ENCODE assay signal across 8 cellular contexts in the genomic region with DNA sequence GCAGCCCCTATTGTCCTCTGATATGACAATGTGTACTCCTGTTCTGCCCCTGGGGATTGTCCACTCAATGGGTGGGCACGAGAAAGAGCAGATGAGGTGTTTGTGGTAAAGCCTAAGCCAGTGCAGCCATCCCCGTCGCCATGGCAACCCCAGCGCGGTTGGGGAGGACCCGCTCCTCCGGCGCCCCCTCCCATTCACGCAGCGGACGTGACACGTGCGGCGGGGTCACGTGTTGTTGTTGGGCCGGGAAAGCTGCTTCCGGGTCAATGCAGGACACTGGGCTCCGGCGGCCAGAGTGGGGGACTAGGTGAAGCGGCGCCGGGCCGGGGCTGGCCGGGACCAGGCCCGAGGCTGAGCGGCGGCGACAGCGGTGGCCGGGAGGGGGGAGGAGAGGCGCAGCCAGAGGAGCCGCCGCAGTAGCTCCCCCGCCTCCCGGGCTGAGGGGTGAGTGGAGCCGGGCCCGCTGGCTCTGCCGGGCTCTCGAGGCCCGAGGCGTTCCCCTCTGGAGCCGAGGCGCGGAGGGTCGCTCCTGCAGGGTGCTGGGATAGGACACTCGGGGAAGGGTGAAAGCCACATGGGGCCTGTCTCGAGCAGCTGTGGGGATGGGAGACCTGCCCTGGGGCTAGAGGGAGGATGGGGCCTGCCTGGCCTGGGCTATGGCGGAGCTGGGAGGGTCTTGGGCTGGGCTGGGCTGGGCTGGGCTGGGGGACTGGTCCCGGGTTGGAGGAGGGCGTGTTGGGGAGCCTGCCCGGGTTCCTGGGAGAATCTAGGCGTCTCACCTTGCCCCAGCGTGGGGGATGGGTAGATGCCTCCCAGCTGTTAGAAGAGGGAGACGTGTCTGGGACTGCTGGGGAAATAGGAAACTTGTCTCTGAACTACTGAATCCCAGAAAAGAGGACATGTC. TPM values are rescaled to one million over a fixed set of nuclear protein-coding genes. Genes with fewer than 3 reads are reported as not detected.
DNase-seq lines count a peak whose midpoint lies in the region; ATAC-seq and TF ChIP-seq lines count a peak whose summit lies in the region.

A gene with protein sequence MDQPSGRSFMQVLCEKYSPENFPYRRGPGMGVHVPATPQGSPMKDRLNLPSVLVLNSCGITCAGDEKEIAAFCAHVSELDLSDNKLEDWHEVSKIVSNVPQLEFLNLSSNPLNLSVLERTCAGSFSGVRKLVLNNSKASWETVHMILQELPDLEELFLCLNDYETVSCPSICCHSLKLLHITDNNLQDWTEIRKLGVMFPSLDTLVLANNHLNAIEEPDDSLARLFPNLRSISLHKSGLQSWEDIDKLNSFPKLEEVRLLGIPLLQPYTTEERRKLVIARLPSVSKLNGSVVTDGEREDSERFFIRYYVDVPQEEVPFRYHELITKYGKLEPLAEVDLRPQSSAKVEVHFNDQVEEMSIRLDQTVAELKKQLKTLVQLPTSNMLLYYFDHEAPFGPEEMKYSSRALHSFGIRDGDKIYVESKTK (plus strand): TSS at position 255 of the 904 bp plus-strand sequence. CDS start 21,589 bp downstream, outside the sequence.

- H3K9me3 ChIP-seq in mammary epithelial cell (replicated peaks; ENCODE audit: insufficient read depth, low read length) = no peaks in the 10 kb centered on the region
- no peaks in the 10 kb centered on the region for H3K9me3 ChIP-seq in spleen

- ATAC-seq in GM18517 (IDR thresholded peaks at IDR 0.05; ENCODE audit: unreplicated experiment) = peak; percentile 86
- peak; percentile 95 for ATAC-seq in HG03045 (IDR thresholded peaks at IDR 0.05; ENCODE audit: unreplicated experiment)

- 0% methylated on average over 8 of the region's 54 CpGs for WGBS in mammary epithelial cell (ENCODE audit: low coverage, missing lambda C conversion rate)
- WGBS in spleen, 5 donors = 1 to 2% (median 1%) methylated on average over 47 to 54 of the region's 54 CpGs

- peak within 1 kb of the TSS; percentile 59 for H3K9ac ChIP-seq in mammary epithelial cell (ENCODE audit: insufficient read depth, low read length)

- H3K4me2 ChIP-seq in mammary epithelial cell (ENCODE audit: insufficient read depth, low read depth, low read length) = peak within 1 kb of the TSS; percentile 75

- CTCF ChIA-PET in mammary epithelial cell (lab: Charles Lee; ENCODE audit: low non-redundant PET) = no interaction called here

- in situ Hi-C loops in mammary epithelial cell (cut with MboI; ENCODE audit: low sequenced_read_pairs in 2 of 2) = no loop called here

- peaks cover 36% of the 10 kb centered on the region for H3K79me2 ChIP-seq in mammary epithelial cell (ENCODE audit: insufficient read depth, low read length)

- H3K27me3 ChIP-seq in mammary epithelial cell (ENCODE audit: insufficient read depth, low read length) (no peaks in the 10 kb centered on the region), spleen (replicated peaks in 1 of 7) (peaks cover 0 to 6% (median 0%) of the 10 kb centered on the region in 7 donors)

- TF ChIP-seq POLR2A in spleen (IDR thresholded peaks at IDR 0.05) = no peak

- H4K20me1 ChIP-seq in mammary epithelial cell (ENCODE audit: insufficient read depth, low read length) = no peaks in the 10 kb centered on the region

- H3K4me3 ChIP-seq in mammary epithelial cell (replicated peaks in 1 of 3; ENCODE audit: insufficient read depth in 1 of 3, low read depth in 2 of 3, low read length in 3 of 3) = peak within 1 kb of the TSS; percentile 66 to 84 (median 68)
- H3K4me3 ChIP-seq in spleen = peak within 1 kb of the TSS; percentile 65 to 97 (median 75)

- intact Hi-C loops in mammary epithelial cell (cut with micrococcal nuclease) = no loop called here
- intact Hi-C loops in spleen (cut with DNase I; ENCODE audit: low total_unique reads) = no loop called here

- H3K4me1 ChIP-seq in mammary epithelial cell (ENCODE audit: insufficient read depth, low read length) = peaks cover 11% of the 10 kb centered on the region
- peaks cover 11 to 42% (median 19%) of the 10 kb centered on the region in 6 donors for H3K4me1 ChIP-seq in spleen

- TF ChIP-seq CTCF in VCaP (conservative IDR thresholded peaks at IDR 0.05) = no peak
- TF ChIP-seq CTCF in mammary epithelial cell (conservative IDR thresholded peaks at IDR 0.05 in 1 of 2, IDR thresholded peaks at IDR 0.05 in 1 of 2; ENCODE audit: extremely low read depth in 1 of 2, insufficient read depth in 1 of 2, low read depth in 1 of 2, low read length in 2 of 2) = no peak
- TF ChIP-seq CTCF in spleen (IDR thresholded peaks at IDR 0.05 in 8 of 11, conservative IDR thresholded peaks at IDR 0.05 in 3 of 11) = no peak

- no TSS peak for BruUV-seq in mammary epithelial cell (replicated peaks; lab: Mats Ljungman, UMichigan)

- dilution Hi-C loops in mammary epithelial cell (cut with HindIII; ENCODE audit: low sequenced_read_pairs) = no loop called here

- H2AFZ ChIP-seq in mammary epithelial cell (ENCODE audit: low read depth, low read length) = peak within 1 kb of the TSS; percentile 80

- H3K27ac ChIP-seq in VCaP (peak within 1 kb of the TSS; percentile 88), mammary epithelial cell (ENCODE audit: insufficient read depth, low read depth, low read length) (peak within 1 kb of the TSS; percentile 21), spleen (peak within 1 kb of the TSS in 6 of 8 donors; percentile 55 to 81 (median 66))

- DNase-seq in 8988T (peak; percentile 99), NCI-H2107 (lab: John Stamatoyannopoulos, UW) (peak; percentile 43), mammary epithelial cell (peak; percentile 45), iPS-NIHi7 (ENCODE audit: extremely low spot score) (peak; percentile 99), spleen (peak; percentile 96)

- H3K36me3 ChIP-seq in mammary epithelial cell (ENCODE audit: insufficient read depth, low read length) (no peaks in the 10 kb centered on the region), spleen (no peaks in the 10 kb centered on the region)

RNA-seq across cellular contexts. Expression of the gene that starts here (rescaled TPM):
- 10 to 100 TPM; 13.7 to 23.5 TPM for total RNA-seq in mammary epithelial cell
- 5.4 TPM for polyA plus RNA-seq in mammary epithelial cell
- 33.8 TPM for polyA minus RNA-seq in mammary epithelial cell
- total RNA-seq in spleen = 10 to 100 TPM; 27.3 to 49.3 (median 35.6) TPM
- polyA plus RNA-seq in spleen = 1 to 10 TPM; 3.9 to 6.0 (median 4.6) TPM

Comparison
In these comparisons a context has a peak if more than half of its experiments do, and no peak if none do; other contexts are left out.
1. Peak in every context shown above with its lines: DNase-seq, ATAC-seq, H3K4me3 ChIP-seq and H3K27ac ChIP-seq.
2. DNase-seq: peak in every context shown above with its lines; median percentile 99 in 8988T; 99 in iPS-NIHi7; 96 in spleen; 45 in mammary epithelial cell; 43 in NCI-H2107.
3. H3K27ac ChIP-seq: peak in every context shown above with its lines; median percentile 88 in VCaP; 66 in spleen; 21 in mammary epithelial cell.